Comparison of ENCODE assay signal across 8 cellular contexts in the genomic region with DNA sequence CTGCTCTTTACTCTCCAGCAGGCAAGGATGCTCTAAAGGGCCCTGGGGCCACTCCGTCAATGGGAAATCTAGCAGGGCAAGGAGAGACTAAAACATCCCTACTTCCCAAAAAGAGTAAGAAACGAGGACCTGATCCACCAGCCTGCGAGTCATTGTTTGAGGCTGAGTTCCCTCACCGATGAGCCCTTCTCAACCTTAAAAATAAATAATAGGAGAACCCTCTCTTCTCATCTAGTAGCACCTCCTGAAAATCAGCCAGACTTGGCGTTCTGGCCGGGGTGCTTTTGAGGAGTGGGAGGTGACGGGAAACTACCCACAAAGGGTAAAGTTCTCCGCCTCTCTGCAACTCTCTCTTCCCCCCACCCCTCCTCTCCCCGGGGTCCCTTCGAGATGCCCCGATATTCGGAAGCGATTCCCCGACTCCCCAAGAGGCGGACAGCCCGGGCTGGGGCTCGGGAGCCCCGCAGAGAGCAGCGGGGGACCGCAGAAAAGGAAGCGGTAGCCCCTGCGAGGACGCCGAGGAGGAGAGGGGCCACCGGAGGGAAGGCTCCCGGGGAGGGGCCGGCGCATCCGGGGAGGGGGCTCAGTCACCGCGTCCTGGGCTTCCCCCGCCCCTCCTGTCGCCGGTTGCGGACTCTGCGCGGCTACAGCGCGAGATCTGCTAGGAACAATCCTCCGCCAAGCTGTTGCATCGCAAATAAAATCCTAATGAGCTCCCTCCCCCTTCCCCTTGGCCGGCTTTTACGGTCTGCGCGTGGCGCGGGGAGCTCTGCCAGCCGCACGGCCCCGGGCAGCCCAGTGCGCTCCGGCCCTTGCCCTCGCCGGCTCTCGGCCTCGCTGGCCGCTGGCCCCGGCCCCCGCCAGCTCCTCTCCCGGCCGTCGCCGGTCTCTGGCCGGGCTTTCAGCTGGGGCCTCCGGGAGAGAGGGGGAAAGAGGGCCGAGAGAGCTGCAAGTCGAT. TPM values are rescaled to one million over a fixed set of nuclear protein-coding genes. Genes with fewer than 3 reads are reported as not detected.
DNase-seq lines count a peak whose midpoint lies in the region; ATAC-seq and TF ChIP-seq lines count a peak whose summit lies in the region.

No MANE protein-coding gene starts in this region.

- 12% methylated on average over 15 of the region's 67 CpGs for WGBS in suprapubic skin

- H3K27ac ChIP-seq in suprapubic skin: no peak overlapping the region

- H3K27ac Mint-ChIP-seq in stimulated activated naive CD8-positive, alpha-beta T cell treated with anti-CD3 and anti-CD28 coated beads, Interleukin-15, Interleukin-2, amounts not matched to agents 100 ng/mL and 50 ng/mL, for 24 hours: no peak overlapping the region
- H3K27ac Mint-ChIP-seq in activated CD4-positive, alpha-beta memory T cell treated with anti-CD3 and anti-CD28 coated beads, Interleukin-2, amount 10 ng/mL, durations not matched to agents 7 days and 5 days: no peak overlapping the region

- peaks cover 25% of the 10 kb centered on the region for H3K4me1 ChIP-seq in suprapubic skin

- H3K4me1 Mint-ChIP-seq in stimulated activated naive CD8-positive, alpha-beta T cell treated with anti-CD3 and anti-CD28 coated beads, Interleukin-15, Interleukin-2, amounts not matched to agents 100 ng/mL and 50 ng/mL, for 24 hours (ENCODE audit: low read depth): peaks cover 14% of the 10 kb centered on the region
- H3K4me1 Mint-ChIP-seq in activated CD4-positive, alpha-beta memory T cell treated with anti-CD3 and anti-CD28 coated beads, Interleukin-2, amount 10 ng/mL, durations not matched to agents 7 days and 5 days: peaks cover 17% of the 10 kb centered on the region

- CTCF ChIA-PET in activated CD4-positive, alpha-beta memory T cell treated with anti-CD3 and anti-CD28 coated beads, Interleukin-2, amount 10 ng/mL, durations not matched to agents 7 days and 5 days (lab: Charles Lee): interaction anchor here (0.6 to 3.5 kb wide), 7 partner anchors 8 to 545 kb away, joined by 3 to 27 read pairs (median 5); no protein-coding TSS in a partner anchor

- no peak for TF ChIP-seq POLR2A in suprapubic skin (IDR thresholded peaks at IDR 0.05)

- ATAC-seq in stimulated activated naive CD8-positive, alpha-beta T cell treated with anti-CD3 and anti-CD28 coated beads, Interleukin-15, Interleukin-2, amounts not matched to agents 100 U/mL and 50 U/mL, for 24 hours: no peak
- ATAC-seq in GM18502 (IDR thresholded peaks at IDR 0.05; ENCODE audit: poor library complexity, unreplicated experiment): no peak

- H3K27me3 ChIP-seq in suprapubic skin: peaks cover 100% of the 10 kb centered on the region

- no peaks in the 10 kb centered on the region for H3K9me3 Mint-ChIP-seq in stimulated activated naive CD8-positive, alpha-beta T cell treated with anti-CD3 and anti-CD28 coated beads, Interleukin-15, Interleukin-2, amounts not matched to agents 100 ng/mL and 50 ng/mL, for 24 hours
- no peaks in the 10 kb centered on the region for H3K9me3 Mint-ChIP-seq in activated CD4-positive, alpha-beta memory T cell treated with anti-CD3 and anti-CD28 coated beads, Interleukin-2, amount 10 ng/mL, durations not matched to agents 7 days and 5 days

- TF ChIP-seq CTCF in suprapubic skin (IDR thresholded peaks at IDR 0.05): no peak

- peaks cover 80% of the 10 kb centered on the region for H3K27me3 Mint-ChIP-seq in stimulated activated naive CD8-positive, alpha-beta T cell treated with anti-CD3 and anti-CD28 coated beads, Interleukin-15, Interleukin-2, amounts not matched to agents 100 ng/mL and 50 ng/mL, for 24 hours
- peaks cover 92% of the 10 kb centered on the region for H3K27me3 Mint-ChIP-seq in activated CD4-positive, alpha-beta memory T cell treated with anti-CD3 and anti-CD28 coated beads, Interleukin-2, amount 10 ng/mL, durations not matched to agents 7 days and 5 days

- H3K36me3 ChIP-seq in suprapubic skin: no peaks in the 10 kb centered on the region

- peak overlapping the region; percentile 83 for H3K4me3 Mint-ChIP-seq in stimulated activated naive CD8-positive, alpha-beta T cell treated with anti-CD3 and anti-CD28 coated beads, Interleukin-15, Interleukin-2, amounts not matched to agents 100 ng/mL and 50 ng/mL, for 24 hours
- H3K4me3 Mint-ChIP-seq in activated CD4-positive, alpha-beta memory T cell treated with anti-CD3 and anti-CD28 coated beads, Interleukin-2, amount 10 ng/mL, durations not matched to agents 7 days and 5 days: peak overlapping the region; percentile 74

- POLR2A ChIA-PET in activated CD4-positive, alpha-beta memory T cell treated with anti-CD3 and anti-CD28 coated beads, Interleukin-2, amount 10 ng/mL, durations not matched to agents 7 days and 5 days (lab: Charles Lee): interaction anchor here (0.8 to 2.8 kb wide), 3 partner anchors 10 to 15 kb away, joined by 3 to 10 read pairs (median 10); no protein-coding TSS in a partner anchor

- no peak for TF ChIP-seq EP300 in suprapubic skin (IDR thresholded peaks at IDR 0.05)

- H3K36me3 Mint-ChIP-seq in stimulated activated naive CD8-positive, alpha-beta T cell treated with anti-CD3 and anti-CD28 coated beads, Interleukin-15, Interleukin-2, amounts not matched to agents 100 ng/mL and 50 ng/mL, for 24 hours (ENCODE audit: low read depth): no peaks in the 10 kb centered on the region
- no peaks in the 10 kb centered on the region for H3K36me3 Mint-ChIP-seq in activated CD4-positive, alpha-beta memory T cell treated with anti-CD3 and anti-CD28 coated beads, Interleukin-2, amount 10 ng/mL, durations not matched to agents 7 days and 5 days (ENCODE audit: low read depth)

- DNase-seq in stimulated activated naive CD8-positive, alpha-beta T cell treated with anti-CD3 and anti-CD28 coated beads, Interleukin-15, Interleukin-2, amounts not matched to agents 100 U/mL and 50 U/mL, for 24 hours: no peak
- no peak for DNase-seq in activated CD4-positive, alpha-beta memory T cell treated with anti-CD3 and anti-CD28 coated beads, Interleukin-2, amount 10 ng/mL, durations not matched to agents 7 days and 5 days
- DNase-seq in suprapubic skin (ENCODE audit: low spot score in 2 of 2) (no peak), NCI-H187 treated with DMSO at 0.1 percent for 48 hours (lab: John Stamatoyannopoulos, UW) (no peak), cortex of kidney (lab: John Stamatoyannopoulos, UW) (no peak)

- H3K9me3 ChIP-seq in iPS-18c (ENCODE audit: control insufficient read depth, insufficient read depth, low read length) (peaks cover 5% of the 10 kb centered on the region), suprapubic skin (no peaks in the 10 kb centered on the region)

- H3K4me3 ChIP-seq in iPS-18c (ENCODE audit: insufficient read depth, low read depth, low read length) (peak overlapping the region; percentile 40), suprapubic skin (peak overlapping the region; percentile 53)

RNA-seq across cellular contexts. Expression of a gene that starts 1.3 kb away (rescaled TPM):
- total RNA-seq in activated CD4-positive, alpha-beta memory T cell treated with anti-CD3 and anti-CD28 coated beads, Interleukin-2, amount 10 ng/mL, durations not matched to agents 7 days and 5 days: 1 to 10 TPM in 1 of 2 experiments, under 1 TPM in 1; 0.88 to 1.4 TPM
- total RNA-seq in suprapubic skin: under 1 TPM in 2 of 4 donors, not detected in 2; 0.23 to 0.42 TPM

RNA-seq across cellular contexts. Expression of a gene that starts 9.7 kb away (rescaled TPM):
- total RNA-seq in activated CD4-positive, alpha-beta memory T cell treated with anti-CD3 and anti-CD28 coated beads, Interleukin-2, amount 10 ng/mL, durations not matched to agents 7 days and 5 days: not detected
- not detected for total RNA-seq in suprapubic skin

RNA-seq across cellular contexts. Expression of a gene that starts 14.0 kb away (rescaled TPM):
- 1 to 10 TPM; 1.6 to 1.7 TPM for total RNA-seq in activated CD4-positive, alpha-beta memory T cell treated with anti-CD3 and anti-CD28 coated beads, Interleukin-2, amount 10 ng/mL, durations not matched to agents 7 days and 5 days
- 1 to 10 TPM in 3 of 4 donors, under 1 TPM in 1; 0.95 to 3.6 (median 2.4) TPM for total RNA-seq in suprapubic skin

RNA-seq across cellular contexts. Expression of a gene that starts 20.0 kb away (rescaled TPM):
- under 1 TPM; 0.60 to 0.68 TPM for total RNA-seq in activated CD4-positive, alpha-beta memory T cell treated with anti-CD3 and anti-CD28 coated beads, Interleukin-2, amount 10 ng/mL, durations not matched to agents 7 days and 5 days
- total RNA-seq in suprapubic skin: 1 to 10 TPM in 2 of 4 donors, under 1 TPM in 1, not detected in 1; 0.39 to 4.5 (median 1.3) TPM

RNA-seq across cellular contexts. Expression of a gene that starts 31.2 kb away (rescaled TPM):
- under 1 TPM in 1 of 2 experiments, not detected in 1; 0.20 TPM for total RNA-seq in activated CD4-positive, alpha-beta memory T cell treated with anti-CD3 and anti-CD28 coated beads, Interleukin-2, amount 10 ng/mL, durations not matched to agents 7 days and 5 days
- total RNA-seq in suprapubic skin: under 1 TPM in 2 of 4 donors, not detected in 2; 0.72 to 0.80 TPM
